29 cellular contexts compared by ENCODE assay signal in genomic region chr1:90412563-90412962, GRCh38.
"Had no signal": no experiment of that assay in that cellular context is flagged by ENCODE, and none has a peak within 500 bp of the region (broad histone marks: within the 10 kb centered on the region; RNA-seq: fewer than 3 reads in every experiment).

No MANE protein-coding gene starts in this region.

- ATAC-seq: left colon; lower lobe of right lung; mucosa of descending colon; naive thymus-derived CD4-positive, alpha-beta T cell; natural killer cell treated with Interleukin-12 subunit alpha and Interleukin-12 subunit beta and Interleukin-15 and Interleukin-18, amount 100 ng/mL, for 72 hours; pancreas; right cardiac atrium; stimulated activated effector memory CD8-positive, alpha-beta T cell treated with anti-CD3 and anti-CD28 coated beads, Interleukin-12 subunit alpha, Interleukin-12 subunit beta, amount 100 ng/mL, for 72 hours; upper lobe of right lung had no signal

- H3K27ac Mint-ChIP-seq: immature natural killer cell; naive thymus-derived CD4-positive, alpha-beta T cell; natural killer cell treated with Interleukin-12 subunit alpha and Interleukin-12 subunit beta and Interleukin-15 and Interleukin-18, amount 100 ng/mL, for 72 hours; stimulated activated effector memory CD8-positive, alpha-beta T cell treated with anti-CD3 and anti-CD28 coated beads, Interleukin-12 subunit alpha, Interleukin-12 subunit beta, amount 100 ng/mL, for 72 hours; stimulated activated naive CD8-positive, alpha-beta T cell treated with anti-CD3 and anti-CD28 coated beads, Interleukin-15, Interleukin-2, amounts not matched to agents 100 ng/mL and 50 ng/mL, for 24 hours had no signal

- H3K4me1 Mint-ChIP-seq: immature natural killer cell; naive thymus-derived CD4-positive, alpha-beta T cell; stimulated activated effector memory CD8-positive, alpha-beta T cell treated with anti-CD3 and anti-CD28 coated beads, Interleukin-12 subunit alpha, Interleukin-12 subunit beta, amount 100 ng/mL, for 72 hours had no signal

- H3K36me3 Mint-ChIP-seq: immature natural killer cell; naive thymus-derived CD4-positive, alpha-beta T cell; natural killer cell treated with Interleukin-12 subunit alpha and Interleukin-12 subunit beta and Interleukin-15 and Interleukin-18, amount 100 ng/mL, for 72 hours; stimulated activated effector memory CD8-positive, alpha-beta T cell treated with anti-CD3 and anti-CD28 coated beads, Interleukin-12 subunit alpha, Interleukin-12 subunit beta, amount 100 ng/mL, for 72 hours had no signal

- H3K36me3 ChIP-seq: left lung, lower lobe of right lung, pancreas, prostate gland, sigmoid colon, spleen, suprapubic skin, thoracic aorta, tibial artery, upper lobe of right lung had no signal

- H3K4me3 ChIP-seq: left lung, lower lobe of right lung, mucosa of descending colon, pancreas, prostate gland, sigmoid colon, spleen, suprapubic skin, thoracic aorta, tibial artery, upper lobe of right lung had no signal

- H3K27ac ChIP-seq: left lung, lower lobe of right lung, pancreas, prostate gland, sigmoid colon, spleen, suprapubic skin, thoracic aorta, tibial artery, upper lobe of right lung had no signal

- H3K4me3 Mint-ChIP-seq: immature natural killer cell; naive thymus-derived CD4-positive, alpha-beta T cell; natural killer cell treated with Interleukin-12 subunit alpha and Interleukin-12 subunit beta and Interleukin-15 and Interleukin-18, amount 100 ng/mL, for 72 hours; stimulated activated effector memory CD8-positive, alpha-beta T cell treated with anti-CD3 and anti-CD28 coated beads, Interleukin-12 subunit alpha, Interleukin-12 subunit beta, amount 100 ng/mL, for 72 hours; stimulated activated naive CD8-positive, alpha-beta T cell treated with anti-CD3 and anti-CD28 coated beads, Interleukin-15, Interleukin-2, amounts not matched to agents 100 ng/mL and 50 ng/mL, for 24 hours had no signal

- H3K27me3 Mint-ChIP-seq: stimulated activated naive CD8-positive, alpha-beta T cell treated with anti-CD3 and anti-CD28 coated beads, Interleukin-15, Interleukin-2, amounts not matched to agents 100 ng/mL and 50 ng/mL, for 24 hours had no signal

- H3K4me1 ChIP-seq: left lung, lower lobe of right lung, pancreas, prostate gland, sigmoid colon, spleen, suprapubic skin, tibial artery, upper lobe of right lung had no signal

- H3K9me3 Mint-ChIP-seq: stimulated activated effector memory CD8-positive, alpha-beta T cell treated with anti-CD3 and anti-CD28 coated beads, Interleukin-12 subunit alpha, Interleukin-12 subunit beta, amount 100 ng/mL, for 72 hours had no signal

- H3K27me3 ChIP-seq: left lung, pancreas, sigmoid colon, suprapubic skin, tibial artery, upper lobe of right lung had no signal

- DNase-seq: hypothalamus; immature natural killer cell; kidney; left colon; left lung; lower lobe of right lung; mammary epithelial cell; midbrain; mucosa of descending colon; naive thymus-derived CD4-positive, alpha-beta T cell; nucleus accumbens; pancreas; posterior cingulate gyrus; retina; right cardiac atrium; sigmoid colon; small intestine; spleen; stimulated activated CD4-positive, alpha-beta T cell treated with anti-CD3 and anti-CD28 coated beads, Interleukin-4, amount 100 ng/mL, for 24 hours; stimulated activated naive CD4-positive, alpha-beta T cell; tibial artery; trophoblast cell; upper lobe of right lung had no signal
